Comparison of ENCODE assay signal across 38 cellular contexts in the genomic region with DNA sequence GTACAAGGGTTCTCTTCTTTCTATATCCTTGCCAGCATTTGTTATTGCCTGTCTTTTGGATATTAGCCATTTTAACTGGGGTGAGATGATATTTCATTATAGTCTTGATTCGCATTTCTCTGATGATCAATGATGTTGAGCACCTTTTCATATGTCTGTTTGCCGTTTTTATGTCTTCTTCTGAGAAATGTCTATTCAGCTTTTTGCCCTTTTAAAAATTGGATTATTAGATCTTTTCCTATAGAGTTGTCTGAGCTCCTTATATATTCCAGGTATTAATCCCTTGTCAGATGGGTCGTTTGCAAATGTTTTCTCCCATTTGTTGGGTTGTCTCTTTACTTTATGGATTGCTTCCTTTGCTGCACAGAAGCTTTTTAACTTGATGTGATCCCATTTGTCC. TPM values are rescaled to one million over a fixed set of nuclear protein-coding genes. Genes with fewer than 3 reads are reported as not detected.
"Had no signal": no experiment of that assay in that cellular context is flagged by ENCODE, and none has a peak within 500 bp of the region (broad histone marks: within the 10 kb centered on the region; RNA-seq: fewer than 3 reads in every experiment).

No MANE protein-coding gene starts in this region.

- H3K4me3 Mint-ChIP-seq: activated B cell treated with CpG ODN at 0.5 μM for 24 hours; activated CD4-positive, alpha-beta memory T cell treated with anti-CD3 and anti-CD28 coated beads for 36 hours; activated CD4-positive, alpha-beta T cell treated with anti-CD3 and anti-CD28 coated beads, Interleukin-2, amount 10 ng/mL, durations not matched to agents 24 days and 14 days; activated CD8-positive, alpha-beta T cell treated with anti-CD3 and anti-CD28 coated beads for 36 hours; activated naive CD4-positive, alpha-beta T cell treated with anti-CD3 and anti-CD28 coated beads for 36 hours; activated naive CD8-positive, alpha-beta T cell treated with anti-CD3 and anti-CD28 coated beads for 36 hours; activated T-cell treated with anti-CD3 and anti-CD28 coated beads, Interleukin-2, amount 50 U/mL, for 4 hours; activated T-cell treated with anti-CD3 and anti-CD28 coated beads, Interleukin-2, amount 50 U/mL, for 72 hours; activated T-helper 1 cell treated with anti-CD3 and anti-CD28 coated beads, Interleukin-12 subunit alpha, Interleukin-12 subunit beta, Interleukin-2, Interleukin-4 antibody, amounts not matched to agents 30 ng/mL and 10 ng/mL and 1 ng/mL, durations not matched to agents 14 hours and 24 hours and 36 hours; activated T-helper 17 cell treated with anti-CD3 and anti-CD28 coated beads, Interleukin-2, amount 50 U/mL, for 72 hours; T-helper 1 cell treated with Interleukin-12 subunit alpha and Interleukin-12 subunit beta and Interleukin-4 antibody, amounts not matched to agents 30 μg/mL and 1 μg/mL, for 36 hours; T-helper 2 cell treated with Interferon-gamma antibody and Interleukin-4, amounts not matched to agents 5 μg/mL and 100 μg/mL, for 36 hours had no signal

- FAIRE-seq: astrocyte, TTC549 had no signal

- H3K9me3 Mint-ChIP-seq: activated B cell treated with CpG ODN at 0.5 μM for 24 hours; activated CD4-positive, alpha-beta memory T cell treated with anti-CD3 and anti-CD28 coated beads for 36 hours; activated CD4-positive, alpha-beta T cell treated with anti-CD3 and anti-CD28 coated beads, Interleukin-2, amount 10 ng/mL, durations not matched to agents 24 days and 14 days; activated CD8-positive, alpha-beta T cell treated with anti-CD3 and anti-CD28 coated beads for 36 hours; activated naive CD4-positive, alpha-beta T cell treated with anti-CD3 and anti-CD28 coated beads for 36 hours; activated naive CD4-positive, alpha-beta T cell treated with anti-CD3 and anti-CD28 coated beads, Interleukin-2, amount 50 U/mL, for 72 hours; activated naive CD8-positive, alpha-beta T cell treated with anti-CD3 and anti-CD28 coated beads for 36 hours; activated T-cell treated with anti-CD3 and anti-CD28 coated beads, Interleukin-2, amount 50 U/mL, for 4 hours; activated T-cell treated with anti-CD3 and anti-CD28 coated beads, Interleukin-2, amount 50 U/mL, for 72 hours; activated T-helper 1 cell treated with anti-CD3 and anti-CD28 coated beads, Interleukin-12 subunit alpha, Interleukin-12 subunit beta, Interleukin-2, Interleukin-4 antibody, amounts not matched to agents 30 ng/mL and 10 ng/mL and 1 ng/mL, durations not matched to agents 14 hours and 24 hours and 36 hours; activated T-helper 17 cell treated with anti-CD3 and anti-CD28 coated beads, Interleukin-2, amount 50 U/mL, for 72 hours; T-helper 1 cell treated with Interleukin-12 subunit alpha and Interleukin-12 subunit beta and Interleukin-4 antibody, amounts not matched to agents 30 μg/mL and 1 μg/mL, for 36 hours; T-helper 2 cell treated with Interferon-gamma antibody and Interleukin-4, amounts not matched to agents 5 μg/mL and 100 μg/mL, for 36 hours had no signal

- H3K36me3 Mint-ChIP-seq: activated CD4-positive, alpha-beta memory T cell treated with anti-CD3 and anti-CD28 coated beads for 36 hours; activated naive CD4-positive, alpha-beta T cell treated with anti-CD3 and anti-CD28 coated beads, Interleukin-2, amount 50 U/mL, for 72 hours; activated naive CD8-positive, alpha-beta T cell treated with anti-CD3 and anti-CD28 coated beads for 36 hours had no signal

- H3K4me3 ChIP-seq: adrenal gland, body of pancreas, breast epithelium had no signal

- H3K27ac Mint-ChIP-seq: activated B cell treated with CpG ODN at 0.5 μM for 24 hours; activated CD4-positive, alpha-beta memory T cell treated with anti-CD3 and anti-CD28 coated beads for 36 hours; activated CD4-positive, alpha-beta T cell treated with anti-CD3 and anti-CD28 coated beads, Interleukin-2, amount 10 ng/mL, durations not matched to agents 24 days and 14 days; activated CD8-positive, alpha-beta T cell treated with anti-CD3 and anti-CD28 coated beads for 36 hours; activated naive CD4-positive, alpha-beta T cell treated with anti-CD3 and anti-CD28 coated beads for 36 hours; activated naive CD4-positive, alpha-beta T cell treated with anti-CD3 and anti-CD28 coated beads, Interleukin-2, amount 50 U/mL, for 72 hours; activated naive CD8-positive, alpha-beta T cell treated with anti-CD3 and anti-CD28 coated beads for 36 hours; activated T-cell treated with anti-CD3 and anti-CD28 coated beads, Interleukin-2, amount 50 U/mL, for 72 hours; activated T-helper 1 cell treated with anti-CD3 and anti-CD28 coated beads, Interleukin-12 subunit alpha, Interleukin-12 subunit beta, Interleukin-2, Interleukin-4 antibody, amounts not matched to agents 30 ng/mL and 10 ng/mL and 1 ng/mL, durations not matched to agents 14 hours and 24 hours and 36 hours; activated T-helper 17 cell treated with anti-CD3 and anti-CD28 coated beads, Interleukin-2, amount 50 U/mL, for 72 hours; T-helper 1 cell treated with Interleukin-12 subunit alpha and Interleukin-12 subunit beta and Interleukin-4 antibody, amounts not matched to agents 30 μg/mL and 1 μg/mL, for 36 hours; T-helper 2 cell treated with Interferon-gamma antibody and Interleukin-4, amounts not matched to agents 5 μg/mL and 100 μg/mL, for 36 hours had no signal

- ATAC-seq: activated CD8-positive, alpha-beta T cell treated with anti-CD3 and anti-CD28 coated beads for 36 hours; activated naive CD4-positive, alpha-beta T cell treated with anti-CD3 and anti-CD28 coated beads, Interleukin-2, amount 50 U/mL, for 72 hours; activated T-cell treated with anti-CD3 and anti-CD28 coated beads, Interleukin-2, amount 50 U/mL, for 4 hours; activated T-cell treated with anti-CD3 and anti-CD28 coated beads, Interleukin-2, amount 50 U/mL, for 72 hours; activated T-helper 17 cell treated with anti-CD3 and anti-CD28 coated beads, Interleukin-2, amount 50 U/mL, for 72 hours; body of pancreas had no signal

- H3K9me3 ChIP-seq: adrenal gland, body of pancreas, breast epithelium had no signal

- H3K27ac ChIP-seq: adrenal gland, body of pancreas, brain microvascular endothelial cell, breast epithelium, VCaP had no signal

- H3K4me1 Mint-ChIP-seq: activated B cell treated with CpG ODN at 0.5 μM for 24 hours; activated CD4-positive, alpha-beta T cell treated with anti-CD3 and anti-CD28 coated beads, Interleukin-2, amount 10 ng/mL, durations not matched to agents 24 days and 14 days; activated naive CD8-positive, alpha-beta T cell treated with anti-CD3 and anti-CD28 coated beads for 36 hours; activated T-helper 17 cell treated with anti-CD3 and anti-CD28 coated beads, Interleukin-2, amount 50 U/mL, for 72 hours had no signal

- DNase-seq: activated B cell treated with CpG ODN at 0.5 μM for 24 hours; activated CD4-positive, alpha-beta memory T cell treated with anti-CD3 and anti-CD28 coated beads for 36 hours; activated CD4-positive, alpha-beta T cell treated with anti-CD3 and anti-CD28 coated beads for 4 hours; activated CD4-positive, alpha-beta T cell treated with anti-CD3 and anti-CD28 coated beads, Interleukin-2, amount 10 ng/mL, durations not matched to agents 24 days and 14 days; activated CD4-positive, alpha-beta T cell treated with anti-CD3 and anti-CD28 coated beads, Interleukin-2, amount 50 U/mL, for 1 hour; activated CD4-positive, alpha-beta T cell treated with anti-CD3 and anti-CD28 coated beads, Interleukin-2, amount 50 U/mL, for 4 hours; activated CD4-positive, CD25-positive, alpha-beta regulatory T cell treated with anti-CD3 and anti-CD28 coated beads, Interleukin-2, amount 50 U/mL, for 72 hours; activated CD8-positive, alpha-beta memory T cell treated with anti-CD3 and anti-CD28 coated beads, Interleukin-2, amount 50 U/mL, for 4 hours; activated CD8-positive, alpha-beta T cell treated with anti-CD3 and anti-CD28 coated beads for 36 hours; activated effector memory CD4-positive, alpha-beta T cell treated with anti-CD3 and anti-CD28 coated beads, Interleukin-2, amount 50 U/mL, for 16 hours; activated gamma-delta T cell treated with Interleukin-2 at 50 U/mL for 16 hours; activated naive CD4-positive, alpha-beta T cell; activated naive CD4-positive, alpha-beta T cell treated with anti-CD3 and anti-CD28 coated beads for 36 hours; activated naive CD4-positive, alpha-beta T cell treated with anti-CD3 and anti-CD28 coated beads, Interleukin-2, amount 50 U/mL, for 16 hours; activated naive CD8-positive, alpha-beta T cell treated with anti-CD3 and anti-CD28 coated beads for 36 hours; activated T-cell treated with anti-CD3 and anti-CD28 coated beads for 4 hours; activated T-cell treated with anti-CD3 and anti-CD28 coated beads, Interleukin-2, amount 50 U/mL, for 1 hour; activated T-cell treated with anti-CD3 and anti-CD28 coated beads, Interleukin-2, amount 50 U/mL, for 4 hours; activated T-cell treated with anti-CD3 and anti-CD28 coated beads, Interleukin-2, amount 50 U/mL, for 72 hours; adrenal gland; amniotic stem cell; aorta; body of pancreas; brain microvascular endothelial cell; central memory CD4-positive, alpha-beta T cell; T-helper 1 cell; T-helper 2 cell; T-helper 9 cell had no signal

- H3K4me1 ChIP-seq: adrenal gland, body of pancreas, breast epithelium had no signal

RNA-seq across cellular contexts. Expression of a gene that starts 25.0 kb away (rescaled TPM):
- total RNA-seq: activated B cell treated with CpG ODN at 0.5 μM for 24 hours; activated CD4-positive, alpha-beta T cell treated with anti-CD3 and anti-CD28 coated beads, Interleukin-2, amount 10 ng/mL, durations not matched to agents 24 days and 14 days; activated naive CD4-positive, alpha-beta T cell treated with anti-CD3 and anti-CD28 coated beads for 36 hours; activated naive CD4-positive, alpha-beta T cell treated with anti-CD3 and anti-CD28 coated beads, Interleukin-2, amount 50 U/mL, for 72 hours; activated T-cell treated with anti-CD3 and anti-CD28 coated beads, Interleukin-2, amount 50 U/mL, for 4 hours; activated T-cell treated with anti-CD3 and anti-CD28 coated beads, Interleukin-2, amount 50 U/mL, for 72 hours; activated T-helper 1 cell treated with anti-CD3 and anti-CD28 coated beads, Interleukin-12 subunit alpha, Interleukin-12 subunit beta, Interleukin-2, Interleukin-4 antibody, amounts not matched to agents 30 ng/mL and 10 ng/mL and 1 ng/mL, durations not matched to agents 14 hours and 24 hours and 36 hours; activated T-helper 17 cell treated with anti-CD3 and anti-CD28 coated beads, Interleukin-2, amount 50 U/mL, for 72 hours; cardiac septum had no signal
